In the genomic region with DNA sequence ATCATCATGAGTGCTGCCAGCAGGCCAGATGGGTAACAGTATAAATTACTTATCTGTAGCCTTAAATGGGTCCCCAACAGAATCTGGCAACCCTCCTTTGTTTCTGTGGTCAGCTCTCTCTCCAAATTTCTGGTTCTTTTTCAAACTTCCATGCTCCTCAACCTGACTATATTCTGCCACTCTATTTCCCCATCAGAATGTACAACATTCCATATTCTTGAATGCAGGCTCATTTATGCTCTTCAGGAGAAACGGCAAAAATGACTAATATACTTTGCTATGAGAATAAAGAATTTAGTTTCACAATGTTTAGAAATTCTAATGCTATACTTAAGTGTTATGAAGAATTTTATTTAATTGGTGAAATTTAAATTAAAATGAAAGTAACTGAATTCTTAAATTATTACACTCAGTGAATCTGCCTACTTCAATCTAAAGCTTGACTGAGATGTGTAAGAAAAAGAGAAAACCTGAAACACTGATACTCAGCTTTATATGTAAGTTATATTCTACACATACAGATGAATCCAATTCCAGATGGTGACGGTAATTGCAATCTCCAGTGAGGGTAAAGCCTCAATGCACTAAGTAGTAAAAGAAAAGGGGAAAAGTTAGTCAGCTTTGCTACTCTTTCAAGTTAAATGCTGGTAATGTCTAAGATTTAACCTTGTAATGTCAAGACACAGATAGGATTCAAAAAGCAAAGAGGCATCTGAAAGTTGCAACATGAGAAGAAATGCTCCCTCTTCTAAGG, we compare ENCODE assay signal across 15 cellular contexts.
A peak's percentile ranks its signal among the peaks of the same experiment; 100 is the strongest.
DNase-seq lines count a peak whose midpoint lies in the region; TF ChIP-seq lines count a peak whose summit lies in the region.
"Had no signal": no experiment of that assay in that cellular context is flagged by ENCODE, and none has a peak within 500 bp of the region (broad histone marks: within the 10 kb centered on the region; RNA-seq: fewer than 3 reads in every experiment).

No MANE protein-coding gene starts in this region.

- H3K27me3 ChIP-seq in neutrophil = no peaks in the 10 kb centered on the region
- H3K27me3 ChIP-seq: esophagus muscularis mucosa, pancreas, tibial nerve had no signal

- no peak for TF ChIP-seq CTCF in astrocyte of the spinal cord (IDR thresholded peaks at IDR 0.05; ENCODE audit: low read depth, low read length)
- no peak for TF ChIP-seq CTCF in neutrophil (IDR thresholded peaks at IDR 0.05)

- H3K36me3 Mint-ChIP-seq in T-helper 2 cell treated with Interferon-gamma antibody and Interleukin-4, amounts not matched to agents 5 μg/mL and 100 μg/mL, for 36 hours (ENCODE audit: low read depth) = peaks cover 37% of the 10 kb centered on the region

- H3K9me3 Mint-ChIP-seq in T-helper 2 cell treated with Interferon-gamma antibody and Interleukin-4, amounts not matched to agents 5 μg/mL and 100 μg/mL, for 36 hours = peaks cover 3% of the 10 kb centered on the region

- H3K4me1 Mint-ChIP-seq in T-helper 2 cell treated with Interferon-gamma antibody and Interleukin-4, amounts not matched to agents 5 μg/mL and 100 μg/mL, for 36 hours (ENCODE audit: low read depth) = peaks cover 63% of the 10 kb centered on the region

- in situ Hi-C loops in astrocyte of the spinal cord (cut with HindIII; ENCODE audit: low sequenced_read_pairs) = no loop called here

- H3K4me3 ChIP-seq in astrocyte of the spinal cord (ENCODE audit: low read depth, low read length) (no peak overlapping the region), neutrophil (ENCODE audit: low read depth in 1 of 2, low read length in 1 of 2) (no peak overlapping the region)
- H3K4me3 ChIP-seq: esophagus muscularis mucosa, pancreas, tibial nerve had no signal

- peak overlapping the region; percentile 26 for H3K27ac ChIP-seq in neutrophil
- H3K27ac ChIP-seq: esophagus muscularis mucosa, pancreas, tibial nerve had no signal

- H3K4me1 ChIP-seq in neutrophil (ENCODE audit: control insufficient read depth in 1 of 2, insufficient read depth in 1 of 2, low read depth in 1 of 2, low read length in 1 of 2) = peaks cover 45 to 49% of the 10 kb centered on the region in 2 experiments

- H3K36me3 ChIP-seq in neutrophil = no peaks in the 10 kb centered on the region
- H3K36me3 ChIP-seq: esophagus muscularis mucosa, pancreas, tibial nerve had no signal

- H3K27ac Mint-ChIP-seq in T-helper 2 cell treated with Interferon-gamma antibody and Interleukin-4, amounts not matched to agents 5 μg/mL and 100 μg/mL, for 36 hours = peak overlapping the region; percentile 1

- DNase-seq in T-helper 2 cell treated with Interferon-gamma antibody and Interleukin-4, amounts not matched to agents 5 μg/mL and 100 μg/mL, for 36 hours (ENCODE audit: low spot score) = no peak
- DNase-seq in T-helper 2 cell (no peak), HS-27A (ENCODE audit: low read depth) (peak; percentile 81), astrocyte of the spinal cord (ENCODE audit: low read depth, low spot score) (peak; percentile 67), germinal center (ENCODE audit: low spot score) (no peak), Ammon's horn (ENCODE audit: low spot score) (no peak)
- DNase-seq in stimulated activated CD4-positive, alpha-beta T cell treated with anti-CD3 and anti-CD28 coated beads, Interleukin-4, amount 100 ng/mL, for 4 hours = no peak
- DNase-seq: activated CD4-positive, alpha-beta T cell treated with anti-CD3 and anti-CD28 coated beads for 48 hours; activated naive CD4-positive, alpha-beta T cell; MM.1S; pancreas; SW 1271 had no signal

- no peak overlapping the region for H3K4me3 Mint-ChIP-seq in T-helper 2 cell treated with Interferon-gamma antibody and Interleukin-4, amounts not matched to agents 5 μg/mL and 100 μg/mL, for 36 hours

- H3K9me3 ChIP-seq in neutrophil = no peaks in the 10 kb centered on the region
- H3K9me3 ChIP-seq: esophagus muscularis mucosa, pancreas had no signal

- H3K27me3 Mint-ChIP-seq in T-helper 2 cell treated with Interferon-gamma antibody and Interleukin-4, amounts not matched to agents 5 μg/mL and 100 μg/mL, for 36 hours (ENCODE audit: low read depth) = no peaks in the 10 kb centered on the region

Comparison
In these comparisons a context has a peak if more than half of its experiments do, and no peak if none do; other contexts are left out.
1. DNase-seq: peak in HS-27A (single experiment) and astrocyte of the spinal cord (single experiment); none in T-helper 2 cell treated with Interferon-gamma antibody and Interleukin-4, amounts not matched to agents 5 μg/mL and 100 μg/mL, for 36 hours (single experiment), T-helper 2 cell (0 of 5), stimulated activated CD4-positive, alpha-beta T cell treated with anti-CD3 and anti-CD28 coated beads, Interleukin-4, amount 100 ng/mL, for 4 hours (0 of 2), germinal center (single experiment) and Ammon's horn (single experiment).